ENCODE assay signal across 8 cellular contexts in genomic region chr4:186201535-186202230, GRCh38. TPM values are rescaled to one million over a fixed set of nuclear protein-coding genes. Genes with fewer than 3 reads are reported as not detected.
DNase-seq lines count a peak whose midpoint lies in the region; ATAC-seq, FAIRE-seq and TF ChIP-seq lines count a peak whose summit lies in the region.

No MANE protein-coding gene starts in this region.

- H3K4me1 ChIP-seq in CD4-positive, alpha-beta memory T cell (ENCODE audit: insufficient read depth, low read length): no peaks in the 10 kb centered on the region

- H3K27me3 ChIP-seq in CD4-positive, alpha-beta memory T cell (ENCODE audit: insufficient read depth, low read length): no peaks in the 10 kb centered on the region

- peaks cover 24% of the 10 kb centered on the region in 2 donors for H3K36me3 Mint-ChIP-seq in CD4-positive, alpha-beta memory T cell
- peaks cover 15% of the 10 kb centered on the region for H3K36me3 Mint-ChIP-seq in activated naive CD8-positive, alpha-beta T cell treated with anti-CD3 and anti-CD28 coated beads, Interleukin-2, amount 10 ng/mL, durations not matched to agents 7 days and 5 days
- H3K36me3 Mint-ChIP-seq in immature natural killer cell: peaks cover 0 to 18% (median 10%) of the 10 kb centered on the region in 3 donors

- H3K4me1 Mint-ChIP-seq in CD4-positive, alpha-beta memory T cell: peaks cover 16 to 52% (median 25%) of the 10 kb centered on the region in 4 donors
- peaks cover 5% of the 10 kb centered on the region for H3K4me1 Mint-ChIP-seq in activated naive CD8-positive, alpha-beta T cell treated with anti-CD3 and anti-CD28 coated beads, Interleukin-2, amount 10 ng/mL, durations not matched to agents 7 days and 5 days
- peaks cover 15 to 19% of the 10 kb centered on the region in 2 donors for H3K4me1 Mint-ChIP-seq in immature natural killer cell

- CTCF ChIA-PET in CD4-positive, alpha-beta memory T cell (lab: Charles Lee; ENCODE audit: partially characterized antibody): interaction anchor here (1.2 to 5.1 kb wide), 5 partner anchors 8 to 133 kb away, joined by 3 to 45 read pairs (median 4); partner anchors contain the start of genes CYP4V2 and TLR3

- peak overlapping the region in 7 of 8 donors; percentile 2 to 65 (median 30) for H3K4me3 Mint-ChIP-seq in CD4-positive, alpha-beta memory T cell
- H3K4me3 Mint-ChIP-seq in activated naive CD8-positive, alpha-beta T cell treated with anti-CD3 and anti-CD28 coated beads, Interleukin-2, amount 10 ng/mL, durations not matched to agents 7 days and 5 days: peak overlapping the region; percentile 7
- peak overlapping the region in 3 of 5 donors; percentile 6 to 53 (median 30) for H3K4me3 Mint-ChIP-seq in immature natural killer cell

- H3K9me3 Mint-ChIP-seq in CD4-positive, alpha-beta memory T cell: no peaks in the 10 kb centered on the region
- peaks cover 3% of the 10 kb centered on the region for H3K9me3 Mint-ChIP-seq in activated naive CD8-positive, alpha-beta T cell treated with anti-CD3 and anti-CD28 coated beads, Interleukin-2, amount 10 ng/mL, durations not matched to agents 7 days and 5 days
- H3K9me3 Mint-ChIP-seq in immature natural killer cell: no peaks in the 10 kb centered on the region

- no peak overlapping the region for H3K4me3 ChIP-seq in CD4-positive, alpha-beta memory T cell (ENCODE audit: low read length in 2 of 2)

- no peak for FAIRE-seq in frontal cortex (lab: Jason Lieb, UNC)

- no peaks in the 10 kb centered on the region for H3K9me3 ChIP-seq in CD4-positive, alpha-beta memory T cell (ENCODE audit: control insufficient read depth in 1 of 2, low read length in 2 of 2)

- H3K27ac ChIP-seq in CD4-positive, alpha-beta memory T cell (ENCODE audit: low read depth, low read length): no peak overlapping the region

- peak; percentile 100 for ATAC-seq in GM19438 (IDR thresholded peaks at IDR 0.05; ENCODE audit: low read depth, unreplicated experiment)
- peak; percentile 91 for ATAC-seq in HG03460 (IDR thresholded peaks at IDR 0.05; ENCODE audit: unreplicated experiment)
- peak; percentile 84 for ATAC-seq in SK-N-SH treated with all-trans-retinoic acid at 6 μM for 48 hours
- peak; percentile 86 for ATAC-seq in activated naive CD8-positive, alpha-beta T cell treated with anti-CD3 and anti-CD28 coated beads, Interleukin-2, amount 10 ng/mL, durations not matched to agents 7 days and 5 days (ENCODE audit: low read depth)

- DNase-seq in CD4-positive, alpha-beta memory T cell: peak; percentile 41 to 77 (median 53)
- peak; percentile 41 for DNase-seq in activated naive CD8-positive, alpha-beta T cell treated with anti-CD3 and anti-CD28 coated beads, Interleukin-2, amount 10 ng/mL, durations not matched to agents 7 days and 5 days
- DNase-seq in immature natural killer cell: peak; percentile 38 to 46 (median 43)
- peak; percentile 31 for DNase-seq in stimulated activated CD8-positive, alpha-beta memory T cell treated with anti-CD3 and anti-CD28 coated beads, Interleukin-12 subunit alpha, Interleukin-12 subunit beta, amount 100 ng/mL, for 1 hour (ENCODE audit: low read depth)
- DNase-seq in frontal cortex (ENCODE audit: low spot score in 2 of 2): no peak

- H3K36me3 ChIP-seq in CD4-positive, alpha-beta memory T cell (ENCODE audit: insufficient read depth, low read length): no peaks in the 10 kb centered on the region

- intact Hi-C loops in CD4-positive, alpha-beta memory T cell (cut with micrococcal nuclease): loop anchor here (1.0 to 10.0 kb wide), 4 partner anchors 39 to 1667 kb away; partner anchors contain the start of gene CCDC110

- POLR2A ChIA-PET in CD4-positive, alpha-beta memory T cell (lab: Charles Lee; ENCODE audit: partially characterized antibody): interaction anchor here (2.8 to 6.6 kb wide), 2 partner anchors 9 to 133 kb away, joined by 11 to 131 read pairs; partner anchors contain the start of genes CYP4V2 and TLR3
- POLR2A ChIA-PET in activated naive CD8-positive, alpha-beta T cell treated with anti-CD3 and anti-CD28 coated beads, Interleukin-2, amount 10 ng/mL, durations not matched to agents 7 days and 5 days (lab: Charles Lee): interaction anchor here (1.0 kb wide), 1 partner anchor 10 kb away, joined by 4 read pairs; no protein-coding TSS in a partner anchor

- H3K27me3 Mint-ChIP-seq in CD4-positive, alpha-beta memory T cell: no peaks in the 10 kb centered on the region
- no peaks in the 10 kb centered on the region for H3K27me3 Mint-ChIP-seq in activated naive CD8-positive, alpha-beta T cell treated with anti-CD3 and anti-CD28 coated beads, Interleukin-2, amount 10 ng/mL, durations not matched to agents 7 days and 5 days
- H3K27me3 Mint-ChIP-seq in immature natural killer cell (ENCODE audit: low read depth in 3 of 3): peaks cover 2 to 7% (median 3%) of the 10 kb centered on the region in 3 donors

- H3K27ac Mint-ChIP-seq in CD4-positive, alpha-beta memory T cell: peak overlapping the region; percentile 19 to 94 (median 79)
- no peak overlapping the region for H3K27ac Mint-ChIP-seq in activated naive CD8-positive, alpha-beta T cell treated with anti-CD3 and anti-CD28 coated beads, Interleukin-2, amount 10 ng/mL, durations not matched to agents 7 days and 5 days
- H3K27ac Mint-ChIP-seq in immature natural killer cell: peak overlapping the region; percentile 0 to 78 (median 55)

TF ChIP-seq in SK-N-SH treated with all-trans-retinoic acid at 6 μM for 48 hours, 23 proteins besides CTCF, POLR2A, EP300 and RAD21:
- TF ChIP-seq CSDC2 (CRISPR knock-in tag; IDR thresholded peaks at IDR 0.05): no peak
- no peak for TF ChIP-seq ESRRG (CRISPR knock-in tag; IDR thresholded peaks at IDR 0.05)
- no peak for TF ChIP-seq ZC3H10 (CRISPR knock-in tag; IDR thresholded peaks at IDR 0.05)
- no peak for TF ChIP-seq POU6F1 (CRISPR knock-in tag; IDR thresholded peaks at IDR 0.05; ENCODE audit: borderline replicate concordance, low read depth)
- TF ChIP-seq TCF4 (CRISPR knock-in tag; IDR thresholded peaks at IDR 0.05; ENCODE audit: borderline replicate concordance): no peak
- no peak for TF ChIP-seq PPARA (CRISPR knock-in tag; IDR thresholded peaks at IDR 0.05; ENCODE audit: borderline replicate concordance)

RNA-seq across cellular contexts. Expression of gene CYP4V2, which starts 10.3 kb away (rescaled TPM):
- 10 to 100 TPM; 41.9 to 45.5 TPM for total RNA-seq in CD4-positive, alpha-beta memory T cell
- polyA plus RNA-seq in CD4-positive, alpha-beta memory T cell: 10 to 100 TPM; 25.3 to 40.9 TPM
- 10 to 100 TPM; 18.3 to 19.2 TPM for total RNA-seq in activated naive CD8-positive, alpha-beta T cell treated with anti-CD3 and anti-CD28 coated beads, Interleukin-2, amount 10 ng/mL, durations not matched to agents 7 days and 5 days
- polyA plus RNA-seq in immature natural killer cell: 10 to 100 TPM; 26.0 to 43.5 (median 37.6) TPM
- 7.3 TPM for total RNA-seq in frontal cortex

RNA-seq across cellular contexts. Expression of gene KLKB1, which starts 25.6 kb away (rescaled TPM):
- 1 to 10 TPM; 1.2 to 1.4 TPM for total RNA-seq in CD4-positive, alpha-beta memory T cell
- not detected for polyA plus RNA-seq in CD4-positive, alpha-beta memory T cell
- under 1 TPM; 0.48 to 0.67 TPM for total RNA-seq in activated naive CD8-positive, alpha-beta T cell treated with anti-CD3 and anti-CD28 coated beads, Interleukin-2, amount 10 ng/mL, durations not matched to agents 7 days and 5 days
- not detected for polyA plus RNA-seq in immature natural killer cell
- total RNA-seq in frontal cortex: 0.82 TPM

Comparison
In these comparisons a context has a peak if more than half of its experiments do, and no peak if none do; other contexts are left out.
1. DNase-seq: peak in CD4-positive, alpha-beta memory T cell (5 of 5), activated naive CD8-positive, alpha-beta T cell treated with anti-CD3 and anti-CD28 coated beads, Interleukin-2, amount 10 ng/mL, durations not matched to agents 7 days and 5 days (single experiment), immature natural killer cell (3 of 3) and stimulated activated CD8-positive, alpha-beta memory T cell treated with anti-CD3 and anti-CD28 coated beads, Interleukin-12 subunit alpha, Interleukin-12 subunit beta, amount 100 ng/mL, for 1 hour (single experiment); none in frontal cortex (0 of 2).
2. Peak in every context shown above with its lines, with median percentiles within 50 percentile points of each other: H3K4me3 Mint-ChIP-seq and ATAC-seq.